ENCODE assay signal across 11 cellular contexts in genomic region chr13:91537376-91537775, GRCh38.
"Had no signal": no experiment of that assay in that cellular context is flagged by ENCODE, and none has a peak within 500 bp of the region (broad histone marks: within the 10 kb centered on the region; RNA-seq: fewer than 3 reads in every experiment).

No MANE protein-coding gene starts in this region.

- H3K4me1 ChIP-seq: HAP-1 had no signal

- H3K9me3 ChIP-seq: HAP-1 had no signal

- H2AFZ ChIP-seq: GM23248, GM23338 had no signal

- H3K27ac ChIP-seq: GM23248 had no signal

- H3K9ac ChIP-seq: GM23248 had no signal

- FAIRE-seq: H1, H54 had no signal

- DNase-seq: GM23248, GOT3, H7, H9, HCEC 1CT, HFFc6 had no signal

- H3K4me3 ChIP-seq: GM23248, GM23338, HAP-1 had no signal

- H3K36me3 ChIP-seq: HAP-1 had no signal

- H3K4me2 ChIP-seq: GM23338 had no signal

- ATAC-seq: GM23338, HCT116 had no signal
